In the genomic region with DNA sequence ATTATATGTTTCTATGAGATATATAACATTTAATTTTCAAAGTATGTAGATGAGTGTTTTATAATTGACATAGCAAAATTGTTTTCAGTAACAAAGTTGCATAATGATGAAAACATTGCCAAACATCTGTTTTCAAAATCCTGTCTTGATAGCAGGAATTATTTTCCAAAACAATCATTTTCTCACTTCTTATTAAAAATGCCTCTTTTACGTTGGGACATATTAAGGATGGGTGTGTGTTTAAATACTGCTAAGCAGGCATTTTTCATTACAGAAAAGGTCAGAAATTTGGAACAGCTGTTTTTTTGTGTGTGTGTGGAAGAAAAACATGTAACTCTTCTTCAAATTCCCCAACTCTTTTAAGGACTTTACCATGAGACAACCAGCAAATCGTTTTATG, we compare ENCODE assay signal across 17 cellular contexts.
"Had no signal": no experiment of that assay in that cellular context is flagged by ENCODE, and none has a peak within 500 bp of the region (broad histone marks: within the 10 kb centered on the region; RNA-seq: fewer than 3 reads in every experiment).

No MANE protein-coding gene starts in this region.

- DNase-seq: activated CD4-positive, alpha-beta T cell treated with anti-CD3 and anti-CD28 coated beads for 1 hour; activated CD4-positive, alpha-beta T cell treated with anti-CD3 and anti-CD28 coated beads, Interleukin-2, amount 50 U/mL, for 4 hours; activated naive CD4-positive, alpha-beta T cell treated with anti-CD3 and anti-CD28 coated beads for 36 hours; activated naive CD8-positive, alpha-beta T cell treated with anti-CD3 and anti-CD28 coated beads, Interleukin-2, amount 50 U/mL, for 24 hours; activated T-cell treated with anti-CD3 and anti-CD28 coated beads for 4 hours; esophagus squamous epithelium; hypothalamus; kidney; nephron progenitor cell; stimulated activated CD4-positive, alpha-beta T cell treated with anti-CD3 and anti-CD28 coated beads, Interleukin-15, amount 100 ng/mL, for 24 hours; stimulated activated CD4-positive, alpha-beta T cell treated with anti-CD3 and anti-CD28 coated beads, Interleukin-4, amount 100 ng/mL, for 1 hour; stimulated activated naive B cell treated with anti-CD40 and anti-IgM and Interleukin-4, amounts not matched to agents 10 μg/mL and 1 μg/mL and 100 μg/mL, for 72 hours; uterus had no signal

- H3K27ac Mint-ChIP-seq: activated naive CD4-positive, alpha-beta T cell treated with anti-CD3 and anti-CD28 coated beads for 36 hours; activated naive CD8-positive, alpha-beta T cell treated with anti-CD3 and anti-CD28 coated beads, Interleukin-2, amount 50 U/mL, for 24 hours; activated T-helper 17 cell treated with anti-CD3 and anti-CD28 coated beads, Interleukin-2, amount 50 U/mL, for 72 hours; stimulated activated naive B cell treated with anti-CD40 and anti-IgM and Interleukin-4, amounts not matched to agents 10 μg/mL and 1 μg/mL and 100 μg/mL, for 72 hours had no signal

- H3K27ac ChIP-seq: prostate gland had no signal

- H3K36me3 Mint-ChIP-seq: stimulated activated naive B cell treated with anti-CD40 and anti-IgM and Interleukin-4, amounts not matched to agents 10 μg/mL and 1 μg/mL and 100 μg/mL, for 72 hours had no signal

- H3K27me3 ChIP-seq: esophagus squamous epithelium, tibial nerve, uterus had no signal

- H3K4me3 Mint-ChIP-seq: activated naive CD4-positive, alpha-beta T cell treated with anti-CD3 and anti-CD28 coated beads for 36 hours; activated naive CD8-positive, alpha-beta T cell treated with anti-CD3 and anti-CD28 coated beads, Interleukin-2, amount 50 U/mL, for 24 hours; activated T-helper 17 cell treated with anti-CD3 and anti-CD28 coated beads, Interleukin-2, amount 50 U/mL, for 72 hours; nephron progenitor cell; stimulated activated naive B cell treated with anti-CD40 and anti-IgM and Interleukin-4, amounts not matched to agents 10 μg/mL and 1 μg/mL and 100 μg/mL, for 72 hours had no signal

- H3K4me1 ChIP-seq: esophagus squamous epithelium, prostate gland, uterus had no signal

- H3K36me3 ChIP-seq: esophagus squamous epithelium, prostate gland, tibial nerve, uterus had no signal

- ATAC-seq: activated naive CD8-positive, alpha-beta T cell treated with anti-CD3 and anti-CD28 coated beads, Interleukin-2, amount 50 U/mL, for 24 hours; activated T-helper 17 cell treated with anti-CD3 and anti-CD28 coated beads, Interleukin-2, amount 50 U/mL, for 72 hours; SK-N-SH treated with all-trans-retinoic acid at 6 μM for 48 hours; stimulated activated naive B cell treated with anti-CD40 and anti-IgM and Interleukin-4, amounts not matched to agents 10 μg/mL and 1 μg/mL and 100 μg/mL, for 72 hours had no signal

- H3K9me3 Mint-ChIP-seq: activated naive CD4-positive, alpha-beta T cell treated with anti-CD3 and anti-CD28 coated beads for 36 hours; activated naive CD8-positive, alpha-beta T cell treated with anti-CD3 and anti-CD28 coated beads, Interleukin-2, amount 50 U/mL, for 24 hours; activated T-helper 17 cell treated with anti-CD3 and anti-CD28 coated beads, Interleukin-2, amount 50 U/mL, for 72 hours; stimulated activated naive B cell treated with anti-CD40 and anti-IgM and Interleukin-4, amounts not matched to agents 10 μg/mL and 1 μg/mL and 100 μg/mL, for 72 hours had no signal

- H3K9me3 ChIP-seq: esophagus squamous epithelium, prostate gland, uterus had no signal

- H3K4me1 Mint-ChIP-seq: activated naive CD8-positive, alpha-beta T cell treated with anti-CD3 and anti-CD28 coated beads, Interleukin-2, amount 50 U/mL, for 24 hours; activated T-helper 17 cell treated with anti-CD3 and anti-CD28 coated beads, Interleukin-2, amount 50 U/mL, for 72 hours; stimulated activated naive B cell treated with anti-CD40 and anti-IgM and Interleukin-4, amounts not matched to agents 10 μg/mL and 1 μg/mL and 100 μg/mL, for 72 hours had no signal

- H3K27me3 Mint-ChIP-seq: activated naive CD8-positive, alpha-beta T cell treated with anti-CD3 and anti-CD28 coated beads, Interleukin-2, amount 50 U/mL, for 24 hours; stimulated activated naive B cell treated with anti-CD40 and anti-IgM and Interleukin-4, amounts not matched to agents 10 μg/mL and 1 μg/mL and 100 μg/mL, for 72 hours had no signal

- H3K4me3 ChIP-seq: esophagus squamous epithelium, prostate gland, tibial nerve, uterus had no signal
